In the genomic region with DNA sequence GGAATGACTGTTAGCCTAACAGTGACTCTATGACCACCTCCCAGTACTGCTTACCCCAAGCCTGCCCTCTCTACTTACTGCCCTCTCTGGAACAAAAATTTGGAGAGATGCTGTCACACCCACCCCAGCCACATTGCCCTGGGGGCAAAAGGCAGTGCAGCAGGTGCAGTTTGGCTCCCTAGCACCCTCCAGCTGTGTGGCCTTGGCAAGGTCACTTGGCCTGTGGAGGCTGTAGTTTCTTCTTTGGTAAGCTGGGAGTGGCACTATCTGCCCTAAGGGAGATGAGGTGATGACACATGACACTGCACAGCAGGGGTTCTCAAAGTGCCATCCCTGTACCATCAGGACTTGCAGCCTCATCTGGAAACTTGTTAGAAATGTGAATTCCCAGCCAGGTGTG, we compare ENCODE assay signal across 24 cellular contexts.
"Had no signal": no experiment of that assay in that cellular context is flagged by ENCODE, and none has a peak within 500 bp of the region (broad histone marks: within the 10 kb centered on the region; RNA-seq: fewer than 3 reads in every experiment).

No MANE protein-coding gene starts in this region.

- H3K27me3 ChIP-seq: colonic mucosa, gastrocnemius medialis, tibial nerve had no signal

- DNase-seq: activated CD4-positive, alpha-beta T cell treated with anti-CD3 and anti-CD28 coated beads, Interleukin-2, amount 10 ng/mL, durations not matched to agents 24 days and 14 days; activated CD8-positive, alpha-beta memory T cell treated with anti-CD3 and anti-CD28 coated beads, Interleukin-2, amount 50 U/mL, for 4 hours; activated CD8-positive, alpha-beta T cell treated with anti-CD3 and anti-CD28 coated beads, Interleukin-2, amount 10 ng/mL, durations not matched to agents 7 days and 5 days; activated effector memory CD4-positive, alpha-beta T cell treated with Interleukin-2 at 50 U/mL for 16 hours; activated naive CD4-positive, alpha-beta T cell treated with anti-CD3 and anti-CD28 coated beads, Interleukin-2, amount 50 U/mL, for 16 hours; activated T-cell treated with anti-CD3 and anti-CD28 coated beads, Interleukin-2, amount 50 U/mL, for 48 hours; aorta; colonic mucosa; endodermal cell; gastrocnemius medialis; head of caudate nucleus; kidney; naive B cell; stimulated activated CD4-positive, alpha-beta T cell treated with anti-CD3 and anti-CD28 coated beads, Interleukin-12 subunit alpha, Interleukin-12 subunit beta, amount 100 ng/mL, for 4 hours; stimulated activated CD4-positive, alpha-beta T cell treated with anti-CD3 and anti-CD28 coated beads, Interleukin-1b, Interleukin-23, amount 100 ng/mL, for 48 hours; stimulated activated naive CD8-positive, alpha-beta T cell treated with anti-CD3 and anti-CD28 coated beads, Interleukin-15, Interleukin-2, amounts not matched to agents 100 U/mL and 50 U/mL, for 24 hours; substantia nigra; T-helper 9 cell had no signal

- ATAC-seq: activated CD8-positive, alpha-beta T cell treated with anti-CD3 and anti-CD28 coated beads, Interleukin-2, amount 10 ng/mL, durations not matched to agents 7 days and 5 days; gastrocnemius medialis; stimulated activated naive CD8-positive, alpha-beta T cell treated with anti-CD3 and anti-CD28 coated beads, Interleukin-15, Interleukin-2, amounts not matched to agents 100 U/mL and 50 U/mL, for 24 hours had no signal

- H3K4me3 Mint-ChIP-seq: activated CD4-positive, alpha-beta T cell treated with anti-CD3 and anti-CD28 coated beads, Interleukin-2, amount 10 ng/mL, durations not matched to agents 24 days and 14 days; activated CD8-positive, alpha-beta T cell treated with anti-CD3 and anti-CD28 coated beads, Interleukin-2, amount 10 ng/mL, durations not matched to agents 7 days and 5 days; central memory CD8-positive, alpha-beta T cell; endodermal cell; naive B cell; neural crest cell had no signal

- H3K27me3 Mint-ChIP-seq: activated CD4-positive, alpha-beta T cell treated with anti-CD3 and anti-CD28 coated beads, Interleukin-2, amount 10 ng/mL, durations not matched to agents 24 days and 14 days had no signal

- H3K27ac Mint-ChIP-seq: activated CD4-positive, alpha-beta T cell treated with anti-CD3 and anti-CD28 coated beads, Interleukin-2, amount 10 ng/mL, durations not matched to agents 24 days and 14 days; activated CD8-positive, alpha-beta T cell treated with anti-CD3 and anti-CD28 coated beads, Interleukin-2, amount 10 ng/mL, durations not matched to agents 7 days and 5 days; endodermal cell; progenitor cell of endocrine pancreas had no signal

- H3K9me3 Mint-ChIP-seq: activated CD4-positive, alpha-beta T cell treated with anti-CD3 and anti-CD28 coated beads, Interleukin-2, amount 10 ng/mL, durations not matched to agents 24 days and 14 days; central memory CD8-positive, alpha-beta T cell; endodermal cell; naive B cell; neural crest cell had no signal

- H3K4me1 ChIP-seq: gastrocnemius medialis had no signal

- H3K36me3 Mint-ChIP-seq: naive B cell had no signal

- H3K4me3 ChIP-seq: colonic mucosa, gastrocnemius medialis, lung, tibial nerve had no signal

- FAIRE-seq: kidney, urothelium cell line had no signal

- H3K27ac ChIP-seq: colonic mucosa, gastrocnemius medialis, tibial nerve had no signal

- H3K9me3 ChIP-seq: colonic mucosa, gastrocnemius medialis, tibial nerve had no signal

- H3K4me1 Mint-ChIP-seq: central memory CD8-positive, alpha-beta T cell; neural crest cell had no signal

- H3K36me3 ChIP-seq: colonic mucosa, gastrocnemius medialis had no signal
